22 cellular contexts compared by ENCODE assay signal in genomic region chr4:185141777-185142176, GRCh38. TPM values are rescaled to one million over a fixed set of nuclear protein-coding genes. Genes with fewer than 3 reads are reported as not detected.
DNase-seq lines count a peak whose midpoint lies in the region; ATAC-seq and TF ChIP-seq lines count a peak whose summit lies in the region.
"Had no signal": no experiment of that assay in that cellular context is flagged by ENCODE, and none has a peak within 500 bp of the region (broad histone marks: within the 10 kb centered on the region; RNA-seq: fewer than 3 reads in every experiment).

No MANE protein-coding gene starts in this region.

- intact Hi-C loops in esophagus muscularis mucosa (cut with DNase I) (loop anchor here (10.0 kb wide), 1 partner anchor 317 kb away; the partner anchor contains the start of gene ACSL1), gastrocnemius medialis (cut with DNase I; ENCODE audit: low total_unique reads) (loop anchor here (2.0 to 10.0 kb wide), 5 partner anchors 29 to 797 kb away; partner anchors contain the start of genes CCDC110 and CFAP97)

- no peak for TF ChIP-seq CTCF in KMS-11 (conservative IDR thresholded peaks at IDR 0.05; ENCODE audit: low read depth, low read length)
- no peak for TF ChIP-seq CTCF in esophagus muscularis mucosa (IDR thresholded peaks at IDR 0.05)
- no peak for TF ChIP-seq CTCF in gastrocnemius medialis (IDR thresholded peaks at IDR 0.05 in 4 of 5, conservative IDR thresholded peaks at IDR 0.05 in 1 of 5)

- in situ Hi-C loops in gastrocnemius medialis (cut with MboI; ENCODE audit: low sequenced_read_pairs in 4 of 4) = loop anchor here in 1 of 4 donors (25.0 kb wide), 1 partner anchor 379 kb away; no protein-coding TSS in a partner anchor

- H3K27me3 ChIP-seq in KMS-11 (ENCODE audit: insufficient read depth, low read depth) (no peaks in the 10 kb centered on the region), esophagus muscularis mucosa (no peaks in the 10 kb centered on the region), muscle layer of colon (ENCODE audit: control insufficient read depth in 1 of 2, insufficient read depth in 2 of 2, low read length in 2 of 2) (no peaks in the 10 kb centered on the region), gastrocnemius medialis (no peaks in the 10 kb centered on the region), SJCRH30 (no peaks in the 10 kb centered on the region)
- H3K27me3 ChIP-seq: colonic mucosa, testis had no signal

- H2AFZ ChIP-seq in KMS-11 (ENCODE audit: low read depth) = no peak overlapping the region

- peaks cover 4% of the 10 kb centered on the region; the same call in 1 of the 2 replicates for H3K79me2 ChIP-seq in KMS-11 (ENCODE audit: insufficient read depth, low read depth)

- DNase-seq in esophagus muscularis mucosa (ENCODE audit: extremely low spot score) (no peak), gastrocnemius medialis (no peak), T-helper 2 cell (no peak), SJCRH30 (no peak)
- DNase-seq: activated CD4-positive, alpha-beta T cell treated with anti-CD3 and anti-CD28 coated beads, Interleukin-2, amount 10 ng/mL, durations not matched to agents 24 days and 14 days; activated naive CD4-positive, alpha-beta T cell treated with anti-CD3 and anti-CD28 coated beads, Interleukin-2, amount 50 U/mL, for 16 hours; amniotic stem cell; colonic mucosa; effector CD8-positive, alpha-beta T cell; EL; GOT3; NCI-H1048; NCI-H187; NCI-H2171; PC-3; posterior cingulate gyrus; stimulated activated CD4-positive, alpha-beta T cell treated with anti-CD3 and anti-CD28 coated beads, Interleukin-15, amount 100 ng/mL, for 24 hours; stimulated activated naive CD4-positive, alpha-beta T cell treated with Interleukin-2 at 50 U/mL for 16 hours; testis had no signal

- H3K9ac ChIP-seq in KMS-11 = no peak overlapping the region
- H3K9ac ChIP-seq in muscle layer of colon (ENCODE audit: low read length) = no peak overlapping the region

- H3K36me3 ChIP-seq in KMS-11 (ENCODE audit: insufficient read depth) = no peaks in the 10 kb centered on the region
- H3K36me3 ChIP-seq in esophagus muscularis mucosa = peaks cover 0 to 24% (median 5%) of the 10 kb centered on the region in 4 donors
- peaks cover 16% of the 10 kb centered on the region for H3K36me3 ChIP-seq in muscle layer of colon (ENCODE audit: insufficient read depth, low read length)
- peaks cover 0 to 28% of the 10 kb centered on the region in 2 donors for H3K36me3 ChIP-seq in gastrocnemius medialis
- no peaks in the 10 kb centered on the region for H3K36me3 ChIP-seq in SJCRH30
- H3K36me3 ChIP-seq: colonic mucosa had no signal

- TF ChIP-seq POLR2A in esophagus muscularis mucosa (IDR thresholded peaks at IDR 0.05; ENCODE audit: low read depth) = no peak
- TF ChIP-seq POLR2A in gastrocnemius medialis (IDR thresholded peaks at IDR 0.05) = no peak

- H3K4me1 ChIP-seq in KMS-11 (ENCODE audit: low read depth, poor library complexity, severe bottlenecking) = peaks cover 18% of the 10 kb centered on the region
- H3K4me1 ChIP-seq in esophagus muscularis mucosa = peaks cover 19 to 41% (median 39%) of the 10 kb centered on the region in 4 donors
- H3K4me1 ChIP-seq in muscle layer of colon (ENCODE audit: insufficient read depth, low read length) = peaks cover 24% of the 10 kb centered on the region
- peaks cover 64 to 70% of the 10 kb centered on the region in 2 donors for H3K4me1 ChIP-seq in gastrocnemius medialis
- no peaks in the 10 kb centered on the region for H3K4me1 ChIP-seq in SJCRH30
- H3K4me1 ChIP-seq: colonic mucosa had no signal

- TF ChIP-seq EP300 in esophagus muscularis mucosa (IDR thresholded peaks at IDR 0.05) = no peak

- peak overlapping the region; percentile 92; the same call in 1 of the 2 replicates for H3K4me2 ChIP-seq in KMS-11

- H3K9me3 ChIP-seq in esophagus muscularis mucosa (no peaks in the 10 kb centered on the region), muscle layer of colon (ENCODE audit: low read length) (no peaks in the 10 kb centered on the region), gastrocnemius medialis (no peaks in the 10 kb centered on the region), SJCRH30 (replicated peaks) (no peaks in the 10 kb centered on the region)
- H3K9me3 ChIP-seq: colonic mucosa, testis had no signal

- H4K20me1 ChIP-seq in KMS-11 (ENCODE audit: insufficient read depth) = no peaks in the 10 kb centered on the region

- H3K4me3 ChIP-seq in KMS-11 (IDR thresholded peaks at IDR 0.05; ENCODE audit: insufficient read depth, low read depth, low read length) (no peak overlapping the region), esophagus muscularis mucosa (no peak overlapping the region), muscle layer of colon (ENCODE audit: low read depth in 1 of 2, low read length in 2 of 2) (no peak overlapping the region), gastrocnemius medialis (peak overlapping the region in 2 of 4 donors; percentile 60 to 81), SJCRH30 (no peak overlapping the region)

- H3K27ac ChIP-seq in KMS-11 (no peak overlapping the region), esophagus muscularis mucosa (replicated peaks in 1 of 4) (peak overlapping the region; percentile 93 to 96 (median 96)), muscle layer of colon (ENCODE audit: low read depth, low read length) (peak overlapping the region; percentile 87), gastrocnemius medialis (peak overlapping the region; percentile 94 to 99 (median 97)), SJCRH30 (no peak overlapping the region)

- ATAC-seq in gastrocnemius medialis (no peak), HG03571 (IDR thresholded peaks at IDR 0.05; ENCODE audit: unreplicated experiment) (no peak)
- ATAC-seq: PC-3 had no signal

- WGBS in esophagus muscularis mucosa = 89% methylated on average over 6 of the region's 6 CpGs

RNA-seq across cellular contexts. Expression of gene SLC25A4, which starts 1.3 kb away (rescaled TPM):
- 100 to 1,000 TPM; 135 to 158 (median 140) TPM for total RNA-seq in esophagus muscularis mucosa
- total RNA-seq in gastrocnemius medialis = 100 to 1,000 TPM; 360 to 914 (median 389) TPM
- total RNA-seq in SJCRH30 (2014; rRNA removed; shearing (Covaris generic)) = 11.0 and 16.0 TPM in 2 replicates

Comparison
In these comparisons a context has a peak if more than half of its experiments do, and no peak if none do; other contexts are left out.
1. H3K27ac ChIP-seq: peak in esophagus muscularis mucosa (4 of 4), muscle layer of colon (single experiment) and gastrocnemius medialis (4 of 4); none in KMS-11 (single experiment) and SJCRH30 (single experiment).